In the genomic region with DNA sequence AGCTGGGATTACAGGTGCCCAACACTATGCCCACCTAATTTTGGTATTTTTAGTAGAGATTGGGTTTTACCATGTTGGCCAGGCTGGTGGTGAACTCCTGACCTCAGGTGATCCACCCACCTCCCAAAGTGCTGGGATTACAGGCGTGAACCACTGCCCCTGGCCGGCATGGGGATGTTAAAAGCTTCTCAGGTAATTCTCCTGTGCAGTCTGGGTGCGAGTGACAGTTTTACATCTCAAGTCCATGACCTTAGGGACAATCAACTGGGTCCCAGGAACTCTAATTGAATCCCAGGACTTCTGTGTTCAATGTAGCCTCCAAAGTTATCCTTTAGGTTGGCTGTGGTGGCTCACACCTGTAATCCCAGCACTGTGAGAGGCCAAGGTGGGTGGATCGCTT, we compare ENCODE assay signal across 11 cellular contexts.
"Had no signal": no experiment of that assay in that cellular context is flagged by ENCODE, and none has a peak within 500 bp of the region (broad histone marks: within the 10 kb centered on the region; RNA-seq: fewer than 3 reads in every experiment).

No MANE protein-coding gene starts in this region.

- H3K36me3 ChIP-seq: HAP-1 had no signal

- H3K4me1 ChIP-seq: HAP-1 had no signal

- H3K4me3 ChIP-seq: GM23248, GM23338, HAP-1 had no signal

- H3K27ac Mint-ChIP-seq: GM23338, H9 had no signal

- ATAC-seq: GM23338, HCT116 had no signal

- H3K9me3 Mint-ChIP-seq: HFFc6 had no signal

- H3K4me3 Mint-ChIP-seq: GM23338, H9 had no signal

- FAIRE-seq: H1, H54 had no signal

- H3K4me1 Mint-ChIP-seq: H9 had no signal

- DNase-seq: GM23248, GOT3, H7, H9, HCEC 1CT, HFFc6 had no signal

- H3K9me3 ChIP-seq: HAP-1 had no signal
